4 cellular contexts compared by ENCODE assay signal in genomic region chr12:91538418-91538817, GRCh38.
"Had no signal": no experiment of that assay in that cellular context is flagged by ENCODE, and none has a peak within 500 bp of the region (broad histone marks: within the 10 kb centered on the region; RNA-seq: fewer than 3 reads in every experiment).

No MANE protein-coding gene starts in this region.

- DNase-seq: H9, HCEC 1CT, IMR-90 had no signal

- H3K4me3 ChIP-seq: GM23338 had no signal

- H3K4me3 Mint-ChIP-seq: GM23338, H9 had no signal

- H3K27ac Mint-ChIP-seq: GM23338, H9 had no signal

- H3K4me1 Mint-ChIP-seq: GM23338 had no signal
